ENCODE assay signal across 25 cellular contexts in genomic region chr7:47149971-47150370, GRCh38.
DNase-seq lines count a peak whose midpoint lies in the region; ATAC-seq, FAIRE-seq and TF ChIP-seq lines count a peak whose summit lies in the region.
"Had no signal": no experiment of that assay in that cellular context is flagged by ENCODE, and none has a peak within 500 bp of the region (broad histone marks: within the 10 kb centered on the region; RNA-seq: fewer than 3 reads in every experiment).

No MANE protein-coding gene starts in this region.

- H3K27ac Mint-ChIP-seq in activated naive CD8-positive, alpha-beta T cell treated with anti-CD3 and anti-CD28 coated beads, Interleukin-2, amount 50 U/mL, for 24 hours = no peak overlapping the region
- H3K27ac Mint-ChIP-seq: activated naive CD8-positive, alpha-beta T cell treated with anti-CD3 and anti-CD28 coated beads for 36 hours; activated T-helper 17 cell treated with anti-CD3 and anti-CD28 coated beads, Interleukin-2, amount 50 U/mL, for 72 hours; CD4-positive, CD25-positive, alpha-beta regulatory T cell; endodermal cell had no signal

- H3K27ac ChIP-seq in DOHH2 (ENCODE audit: low read depth, low read length) (peak overlapping the region; percentile 95), OCI-LY1 (ENCODE audit: low read depth, low read length, poor library complexity, severe bottlenecking) (peak overlapping the region; percentile 96), substantia nigra (ENCODE audit: low read depth, low read length, poor library complexity, severe bottlenecking) (no peak overlapping the region)
- H3K27ac ChIP-seq: body of pancreas, heart left ventricle, left ventricle myocardium inferior had no signal

- H3K4me3 ChIP-seq in DOHH2 (ENCODE audit: low read length) (peak overlapping the region; percentile 50), OCI-LY1 (ENCODE audit: low read depth, low read length, poor library complexity, severe bottlenecking) (peak overlapping the region; percentile 6)
- H3K4me3 ChIP-seq: body of pancreas, GM12878, heart left ventricle, left ventricle myocardium inferior, smooth muscle cell had no signal

- ATAC-seq in GM19397 (IDR thresholded peaks at IDR 0.05; ENCODE audit: unreplicated experiment) (peak; percentile 28), HG02943 (IDR thresholded peaks at IDR 0.05; ENCODE audit: low read depth, unreplicated experiment) (peak; percentile 29)
- no peak for ATAC-seq in activated naive CD8-positive, alpha-beta T cell treated with anti-CD3 and anti-CD28 coated beads, Interleukin-2, amount 50 U/mL, for 24 hours
- ATAC-seq: activated T-helper 17 cell treated with anti-CD3 and anti-CD28 coated beads, Interleukin-2, amount 50 U/mL, for 72 hours; body of pancreas; GM12878; heart left ventricle had no signal

- peaks cover 30% of the 10 kb centered on the region for H3F3A ChIP-seq in DOHH2 (ENCODE audit: control insufficient read depth, insufficient read depth)
- H3F3A ChIP-seq in OCI-LY1 (ENCODE audit: insufficient read depth, low read length) = no peaks in the 10 kb centered on the region

- H3K36me3 Mint-ChIP-seq in activated naive CD8-positive, alpha-beta T cell treated with anti-CD3 and anti-CD28 coated beads, Interleukin-2, amount 50 U/mL, for 24 hours (ENCODE audit: low read depth) = no peaks in the 10 kb centered on the region
- H3K36me3 Mint-ChIP-seq: activated naive CD8-positive, alpha-beta T cell treated with anti-CD3 and anti-CD28 coated beads for 36 hours; CD4-positive, CD25-positive, alpha-beta regulatory T cell had no signal

- H3K36me3 ChIP-seq in DOHH2 (ENCODE audit: control insufficient read depth, low read length) = peaks cover 29% of the 10 kb centered on the region; the same call in 1 of the 2 replicates
- peaks cover 6% of the 10 kb centered on the region; the same call in 1 of the 2 replicates for H3K36me3 ChIP-seq in OCI-LY1 (ENCODE audit: insufficient read depth, low read length)
- H3K36me3 ChIP-seq: heart left ventricle, left ventricle myocardium inferior had no signal

- H3K4me1 ChIP-seq in DOHH2 (ENCODE audit: control insufficient read depth, low read length) = peaks cover 99% of the 10 kb centered on the region
- peaks cover 81% of the 10 kb centered on the region for H3K4me1 ChIP-seq in OCI-LY1 (ENCODE audit: insufficient read depth, low read length, severe bottlenecking)

- no peak for FAIRE-seq in D721Med (lab: Jason Lieb, UNC)
- FAIRE-seq: GM12878 had no signal

- TF ChIP-seq CTCF in DOHH2 (IDR thresholded peaks at IDR 0.05; ENCODE audit: low read depth, low read length, poor library complexity, severe bottlenecking) (no peak), OCI-LY1 (IDR thresholded peaks at IDR 0.05; ENCODE audit: low read length) (no peak), D721Med (IDR thresholded peaks at IDR 0.05; ENCODE audit: insufficient read depth, missing control alignments) (no peak)

- H3K27me3 ChIP-seq in DOHH2 (ENCODE audit: control insufficient read depth, low read length) (no peaks in the 10 kb centered on the region), OCI-LY1 (ENCODE audit: insufficient read depth, low read length) (no peaks in the 10 kb centered on the region)
- H3K27me3 ChIP-seq: body of pancreas, heart left ventricle had no signal

- H3K4me1 Mint-ChIP-seq in activated naive CD8-positive, alpha-beta T cell treated with anti-CD3 and anti-CD28 coated beads, Interleukin-2, amount 50 U/mL, for 24 hours = no peaks in the 10 kb centered on the region
- H3K4me1 Mint-ChIP-seq: activated naive CD8-positive, alpha-beta T cell treated with anti-CD3 and anti-CD28 coated beads for 36 hours; activated T-helper 17 cell treated with anti-CD3 and anti-CD28 coated beads, Interleukin-2, amount 50 U/mL, for 72 hours; CD4-positive, CD25-positive, alpha-beta regulatory T cell had no signal

- peaks cover 3% of the 10 kb centered on the region for H3K27me3 Mint-ChIP-seq in activated naive CD8-positive, alpha-beta T cell treated with anti-CD3 and anti-CD28 coated beads, Interleukin-2, amount 50 U/mL, for 24 hours

- no peaks in the 10 kb centered on the region for H4K20me1 ChIP-seq in DOHH2 (ENCODE audit: control insufficient read depth, insufficient read depth, low read depth, low read length)
- H4K20me1 ChIP-seq in OCI-LY1 (ENCODE audit: insufficient read depth, low read length) = no peaks in the 10 kb centered on the region

- no peak overlapping the region for H3K4me3 Mint-ChIP-seq in activated naive CD8-positive, alpha-beta T cell treated with anti-CD3 and anti-CD28 coated beads, Interleukin-2, amount 50 U/mL, for 24 hours
- H3K4me3 Mint-ChIP-seq: activated naive CD8-positive, alpha-beta T cell treated with anti-CD3 and anti-CD28 coated beads for 36 hours; activated T-helper 17 cell treated with anti-CD3 and anti-CD28 coated beads, Interleukin-2, amount 50 U/mL, for 72 hours; CD4-positive, CD25-positive, alpha-beta regulatory T cell; endodermal cell had no signal

- no peaks in the 10 kb centered on the region for H3K9me2 ChIP-seq in DOHH2 (replicated peaks; ENCODE audit: control insufficient read depth, low read length)
- H3K9me2 ChIP-seq in OCI-LY1 (ENCODE audit: low read depth, low read length) = no peaks in the 10 kb centered on the region

- no peaks in the 10 kb centered on the region for H3K9me3 Mint-ChIP-seq in activated naive CD8-positive, alpha-beta T cell treated with anti-CD3 and anti-CD28 coated beads, Interleukin-2, amount 50 U/mL, for 24 hours
- H3K9me3 Mint-ChIP-seq: activated naive CD8-positive, alpha-beta T cell treated with anti-CD3 and anti-CD28 coated beads for 36 hours; activated T-helper 17 cell treated with anti-CD3 and anti-CD28 coated beads, Interleukin-2, amount 50 U/mL, for 72 hours; endodermal cell had no signal

- no peaks in the 10 kb centered on the region for H3K79me2 ChIP-seq in DOHH2 (ENCODE audit: control insufficient read depth, low read length)
- H3K79me2 ChIP-seq in OCI-LY1 (ENCODE audit: insufficient read depth, low read length) = no peaks in the 10 kb centered on the region

- peak overlapping the region; percentile 65 for H3K4me2 ChIP-seq in DOHH2 (ENCODE audit: low read length)
- peak overlapping the region; percentile 33 for H3K4me2 ChIP-seq in OCI-LY1 (ENCODE audit: low read length)
- H3K4me2 ChIP-seq: smooth muscle cell had no signal

- peak overlapping the region; percentile 43 for H3K9ac ChIP-seq in OCI-LY1 (ENCODE audit: low read length)

- H3K9me3 ChIP-seq in DOHH2 (ENCODE audit: control insufficient read depth, insufficient read depth, low read length) = no peaks in the 10 kb centered on the region
- peaks cover 6% of the 10 kb centered on the region; the same call in 1 of the 2 replicates for H3K9me3 ChIP-seq in OCI-LY1 (ENCODE audit: low read length)
- H3K9me3 ChIP-seq: body of pancreas, heart left ventricle, left ventricle myocardium inferior had no signal

- DNase-seq in substantia nigra (lab: John Stamatoyannopoulos, UW) (no peak), HCEC 1CT (no peak), D721Med (ENCODE audit: insufficient read length, low spot score) (no peak)
- DNase-seq in activated naive CD8-positive, alpha-beta T cell treated with anti-CD3 and anti-CD28 coated beads, Interleukin-2, amount 50 U/mL, for 24 hours = no peak
- DNase-seq: activated CD4-positive, alpha-beta T cell treated with anti-CD3 and anti-CD28 coated beads for 4 hours; activated naive CD8-positive, alpha-beta T cell treated with anti-CD3 and anti-CD28 coated beads for 36 hours; body of pancreas; CD4-positive, CD25-positive, alpha-beta regulatory T cell; DMS153; endodermal cell; GF-D8; heart left ventricle; KBM-7; left ventricle myocardium inferior; NCI-H187 treated with DMSO at 0.1 percent for 48 hours; NCI-H446; stimulated activated CD4-positive, alpha-beta T cell treated with anti-CD3 and anti-CD28 coated beads, Interleukin-4, amount 100 ng/mL, for 1 hour; SW 1271 had no signal

- H2AFZ ChIP-seq in OCI-LY1 (ENCODE audit: low read length) = no peak overlapping the region
